ENCODE assay signal across 17 cellular contexts in the genomic region with DNA sequence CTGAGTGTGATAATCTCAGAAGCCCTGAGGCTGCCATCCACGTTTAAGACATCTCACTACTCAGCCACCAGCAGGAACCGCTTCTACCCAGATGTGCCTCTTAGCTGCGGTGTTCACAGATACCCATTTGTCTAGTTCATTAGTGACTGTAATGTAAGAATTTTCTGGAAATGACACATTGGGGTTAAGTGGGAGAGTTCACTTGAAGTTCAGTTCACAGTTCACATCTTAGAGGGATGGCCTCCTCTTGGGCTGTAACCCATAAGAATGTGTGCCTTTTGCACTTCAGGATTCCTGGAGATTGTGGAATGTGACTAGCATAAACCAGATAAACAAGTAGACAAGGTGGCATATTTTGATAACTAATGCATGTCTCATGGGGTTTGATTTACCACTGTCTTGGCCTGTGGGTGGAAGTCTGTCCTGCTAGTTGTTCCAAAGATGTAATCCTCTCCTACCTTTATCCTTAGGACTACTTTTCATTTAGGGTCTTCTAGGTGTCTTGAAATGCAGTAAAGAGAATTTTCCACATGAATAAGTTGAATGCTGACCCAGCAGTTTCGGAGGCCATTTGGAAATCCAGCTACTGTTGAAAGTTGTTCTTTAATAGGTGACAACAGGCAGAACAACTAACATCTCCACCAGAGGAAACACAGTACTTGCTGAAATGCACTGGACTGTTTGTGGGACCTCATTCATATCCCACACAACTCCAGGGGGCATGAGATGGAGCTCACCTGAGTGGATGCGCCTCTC.
"Had no signal": no experiment of that assay in that cellular context is flagged by ENCODE, and none has a peak within 500 bp of the region (broad histone marks: within the 10 kb centered on the region; RNA-seq: fewer than 3 reads in every experiment).

No MANE protein-coding gene starts in this region.

- H3K27ac ChIP-seq: ascending aorta, esophagus squamous epithelium, left lung, skin epidermis, suprapubic skin, upper lobe of left lung had no signal

- H3K36me3 ChIP-seq: ascending aorta, esophagus squamous epithelium, left lung, suprapubic skin, upper lobe of left lung had no signal

- H3K4me1 ChIP-seq: ascending aorta, esophagus squamous epithelium, left lung, suprapubic skin, upper lobe of left lung had no signal

- H3K27me3 ChIP-seq: ascending aorta, esophagus squamous epithelium, left lung, suprapubic skin, upper lobe of left lung had no signal

- H3K9me3 ChIP-seq: ascending aorta, esophagus squamous epithelium, suprapubic skin, upper lobe of left lung had no signal

- DNase-seq: activated CD4-positive, alpha-beta T cell treated with anti-CD3 and anti-CD28 coated beads, Interleukin-2, amount 10 ng/mL, durations not matched to agents 7 days and 5 days; activated CD8-positive, alpha-beta memory T cell treated with anti-CD3 and anti-CD28 coated beads, Interleukin-2, amount 50 U/mL, for 48 hours; activated effector memory CD4-positive, alpha-beta T cell treated with Interleukin-2 at 50 U/mL for 16 hours; activated naive CD4-positive, alpha-beta T cell treated with anti-CD3 and anti-CD28 coated beads, Interleukin-2, amount 50 U/mL, for 16 hours; activated T-cell treated with anti-CD3 and anti-CD28 coated beads, Interleukin-2, amount 50 U/mL, for 48 hours; effector memory CD4-positive, alpha-beta T cell; esophagus squamous epithelium; left lung; occipital lobe; stimulated activated CD4-positive, alpha-beta T cell treated with anti-CD3 and anti-CD28 coated beads, Interleukin-15, amount 100 ng/mL, for 24 hours; stimulated activated CD4-positive, alpha-beta T cell treated with anti-CD3 and anti-CD28 coated beads, Interleukin-2, amount 100 ng/mL, for 48 hours; stimulated activated naive CD8-positive, alpha-beta T cell treated with anti-CD3 and anti-CD28 coated beads, Interleukin-15, amount 100 ng/mL, for 72 hours; upper lobe of left lung had no signal

- H3K4me3 ChIP-seq: ascending aorta, esophagus squamous epithelium, left lung, skin epidermis, suprapubic skin, upper lobe of left lung had no signal

- ATAC-seq: activated CD4-positive, CD25-positive, alpha-beta regulatory T cell treated with anti-CD3 and anti-CD28 coated beads, Interleukin-2, amount 50 U/mL, for 24 hours; left lung; stimulated activated naive CD8-positive, alpha-beta T cell treated with anti-CD3 and anti-CD28 coated beads, Interleukin-15, amount 100 ng/mL, for 72 hours had no signal
